8 cellular contexts compared by ENCODE assay signal in the genomic region with DNA sequence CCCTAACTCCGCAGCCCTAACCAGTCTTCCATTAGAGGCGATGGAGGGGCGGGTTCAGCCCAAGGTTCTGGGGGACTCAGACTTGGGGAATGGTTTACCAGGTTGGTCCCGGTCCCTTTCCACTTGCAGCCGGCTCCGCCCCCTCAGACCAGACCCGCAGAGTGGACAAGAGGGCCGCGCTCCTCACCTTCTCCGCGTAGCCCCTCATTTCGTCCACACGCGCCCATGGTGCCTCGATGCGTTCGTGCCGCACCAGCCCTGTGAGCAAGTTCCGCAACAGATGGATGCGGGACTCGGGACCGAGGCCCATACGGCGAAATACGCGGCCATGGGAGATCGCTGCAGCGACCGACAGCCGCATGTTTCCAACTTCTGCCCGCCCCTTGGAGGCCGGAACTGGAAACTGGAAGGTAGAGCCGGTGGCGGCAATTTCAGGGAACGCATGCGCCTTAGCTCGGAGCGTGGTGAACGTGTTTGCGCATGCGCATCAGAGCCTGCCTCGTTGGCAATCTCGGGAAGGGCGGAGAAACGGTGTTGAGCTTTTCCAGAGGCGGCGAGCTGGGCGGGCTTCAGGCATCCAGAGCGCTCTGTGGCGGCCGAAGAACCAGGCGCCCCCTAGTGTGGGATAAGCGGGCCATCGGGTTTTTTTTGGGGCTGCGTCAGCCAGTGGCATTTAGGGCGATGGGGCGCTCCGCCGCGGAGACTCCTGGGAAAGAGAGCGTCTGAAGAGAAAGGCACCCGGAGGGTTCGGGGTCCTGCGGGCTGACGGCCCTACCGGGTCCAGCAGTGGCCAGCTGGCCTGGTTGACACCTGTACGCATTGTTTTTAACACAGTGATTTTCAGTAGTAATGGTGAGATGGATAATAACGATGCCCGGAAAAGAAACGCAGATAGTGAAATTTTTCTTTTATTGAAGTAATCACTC. TPM values are rescaled to one million over a fixed set of nuclear protein-coding genes. Genes with fewer than 3 reads are reported as not detected.
DNase-seq lines count a peak whose midpoint lies in the region; FAIRE-seq and TF ChIP-seq lines count a peak whose summit lies in the region.

Gene MRPL17 (minus strand): TSS at position 405 of the 926 bp plus-strand sequence. CDS start 44 bp downstream, at position 361.

- H2AK5ac ChIP-seq in neuronal stem cell (ENCODE audit: low read depth, low read length) = no peak within 1 kb of the TSS

- H3K9ac ChIP-seq in neuronal stem cell (ENCODE audit: low read depth, low read length, poor library complexity) = peak within 1 kb of the TSS; percentile 100

- H4K91ac ChIP-seq in neuronal stem cell (ENCODE audit: low read depth, low read length, poor library complexity) = no peak within 1 kb of the TSS

- intact Hi-C loops in activated naive CD4-positive, alpha-beta T cell treated with anti-CD3 and anti-CD28 coated beads for 36 hours (cut with micrococcal nuclease) = loop anchor here (1.0 to 5.0 kb wide), 16 partner anchors 11 to 996 kb away; partner anchors contain the start of genes ARFIP2, FHIP1B, SMPD1 and TAF10

- no peaks in the 10 kb centered on the region for H3K27me3 ChIP-seq in neuronal stem cell (ENCODE audit: control insufficient read depth in 3 of 3, insufficient read depth in 3 of 3, low read depth in 1 of 3, low read length in 3 of 3)

- peak within 1 kb of the TSS; percentile 92 for H2AFZ ChIP-seq in neuronal stem cell (ENCODE audit: low read length)

- WGBS in neuronal stem cell (ENCODE audit: extremely low coverage in 2 of 2, insufficient read length in 2 of 2, insufficient replicate concordance in 1 of 2), 2 donors = no CpG with 5 or more reads among the region's 70 CpGs

- DNase-seq in HFFc6 (peak; percentile 99), NAMALWA (ENCODE audit: low spot score) (peak; percentile 99), SK-N-DZ (ENCODE audit: low spot score) (peak; percentile 99), frontal cortex (ENCODE audit: low spot score in 2 of 2) (peak; percentile 75 to 92), neuronal stem cell (ENCODE audit: low spot score) (peak; percentile 99)
- peak; percentile 100 for DNase-seq in activated naive CD4-positive, alpha-beta T cell treated with anti-CD3 and anti-CD28 coated beads for 36 hours

- H3K4me1 ChIP-seq in neuronal stem cell (ENCODE audit: control insufficient read depth in 2 of 2, insufficient read depth in 1 of 2, low read depth in 1 of 2, low read length in 2 of 2) = peaks cover 3 to 4% of the 10 kb centered on the region in 2 donors

- H3K23ac ChIP-seq in neuronal stem cell (ENCODE audit: low read depth, low read length, poor library complexity) = peak within 1 kb of the TSS; percentile 92

- peak within 1 kb of the TSS; percentile 91 for H3K27ac Mint-ChIP-seq in HFFc6
- H3K27ac Mint-ChIP-seq in activated naive CD4-positive, alpha-beta T cell treated with anti-CD3 and anti-CD28 coated beads for 36 hours = peak within 1 kb of the TSS; percentile 98

- H3K18ac ChIP-seq in neuronal stem cell (ENCODE audit: low read length) = peak within 1 kb of the TSS; percentile 99

- peaks cover 4% of the 10 kb centered on the region for H3K79me1 ChIP-seq in neuronal stem cell (ENCODE audit: low read depth, low read length)

- no peak for FAIRE-seq in frontal cortex (lab: Jason Lieb, UNC)

- peak within 1 kb of the TSS; percentile 98 for H3K4me3 Mint-ChIP-seq in HFFc6
- H3K4me3 Mint-ChIP-seq in activated naive CD4-positive, alpha-beta T cell treated with anti-CD3 and anti-CD28 coated beads for 36 hours = peak within 1 kb of the TSS; percentile 97

- CTCF ChIA-PET in activated naive CD4-positive, alpha-beta T cell treated with anti-CD3 and anti-CD28 coated beads for 36 hours (lab: Charles Lee) = interaction anchor here (0.6 to 3.0 kb wide), 41 partner anchors 9 to 772 kb away, joined by 3 to 37 read pairs (median 4); partner anchors contain the start of genes ILK, RRP8, TAF10 and TPP1

- H3K27ac ChIP-seq in neuronal stem cell (replicated peaks; ENCODE audit: low read length) = peak within 1 kb of the TSS; percentile 93

- peaks cover 23% of the 10 kb centered on the region for H3K4me1 Mint-ChIP-seq in HFFc6 (ENCODE audit: low read depth)
- peaks cover 35% of the 10 kb centered on the region for H3K4me1 Mint-ChIP-seq in activated naive CD4-positive, alpha-beta T cell treated with anti-CD3 and anti-CD28 coated beads for 36 hours (ENCODE audit: low read depth)

- TF ChIP-seq CTCF in HFFc6 (IDR thresholded peaks at IDR 0.05) (peak; percentile 96), subcutaneous adipose tissue (IDR thresholded peaks at IDR 0.05; ENCODE audit: low read depth) (no peak)

- H3K4me3 ChIP-seq in GM08714 (ENCODE audit: low read length) (peak within 1 kb of the TSS; percentile 95), neuronal stem cell (ENCODE audit: low read length in 2 of 2) (peak within 1 kb of the TSS; percentile 92 to 100)

- H3K9me3 ChIP-seq in neuronal stem cell (replicated peaks in 1 of 2; ENCODE audit: control insufficient read depth in 2 of 2, insufficient read depth in 1 of 2, low read depth in 1 of 2, low read length in 2 of 2) = peaks cover 0 to 1% of the 10 kb centered on the region in 2 donors

- H2BK120ac ChIP-seq in neuronal stem cell (ENCODE audit: low read depth, low read length) = no peak within 1 kb of the TSS

- no peak within 1 kb of the TSS for H2BK12ac ChIP-seq in neuronal stem cell (ENCODE audit: low read length)

- peaks cover 11% of the 10 kb centered on the region for H3K36me3 Mint-ChIP-seq in HFFc6 (ENCODE audit: low read depth)
- H3K36me3 Mint-ChIP-seq in activated naive CD4-positive, alpha-beta T cell treated with anti-CD3 and anti-CD28 coated beads for 36 hours (ENCODE audit: low read depth) = peaks cover 37% of the 10 kb centered on the region

- H2BK15ac ChIP-seq in neuronal stem cell (ENCODE audit: low read length) = no peak within 1 kb of the TSS

- peaks cover 11 to 33% of the 10 kb centered on the region in 2 donors for H3K36me3 ChIP-seq in neuronal stem cell (replicated peaks in 1 of 2; ENCODE audit: control insufficient read depth in 2 of 2, insufficient read depth in 2 of 2, low read length in 2 of 2)

- peak within 1 kb of the TSS; percentile 65 for H3K4me2 ChIP-seq in neuronal stem cell (ENCODE audit: insufficient read depth, low read length, poor library complexity, severe bottlenecking)

- peak within 1 kb of the TSS; percentile 100 for H3K14ac ChIP-seq in neuronal stem cell (ENCODE audit: low read length)

- H3K4ac ChIP-seq in neuronal stem cell (ENCODE audit: low read length) = no peak within 1 kb of the TSS

- peak within 1 kb of the TSS; percentile 85 for H4K8ac ChIP-seq in neuronal stem cell (ENCODE audit: low read depth, low read length)

- H3K27me3 Mint-ChIP-seq in HFFc6 (ENCODE audit: insufficient read depth) = peaks cover 1% of the 10 kb centered on the region; the same call in 1 of the 2 replicates
- H3K27me3 Mint-ChIP-seq in activated naive CD4-positive, alpha-beta T cell treated with anti-CD3 and anti-CD28 coated beads for 36 hours (ENCODE audit: low read depth) = no peaks in the 10 kb centered on the region

- no peaks in the 10 kb centered on the region for H3K9me3 Mint-ChIP-seq in HFFc6
- no peaks in the 10 kb centered on the region for H3K9me3 Mint-ChIP-seq in activated naive CD4-positive, alpha-beta T cell treated with anti-CD3 and anti-CD28 coated beads for 36 hours

- H2BK5ac ChIP-seq in neuronal stem cell (ENCODE audit: low read length) = peak within 1 kb of the TSS; percentile 57

RNA-seq across cellular contexts. Expression of gene MRPL17, which starts in this region (rescaled TPM):
- 100 to 1,000 TPM in 1 of 6 experiments, 10 to 100 TPM in 5; 79.5 to 111 (median 89.4) TPM for total RNA-seq in HFFc6 (2021; fragmentation: NEBNext Ultra II Directional; extraction: Animal tissue kit (Norgen Biotek cat#: 25700))
- 118 and 378 TPM in 2 replicates for polyA plus RNA-seq in SK-N-DZ (2014; cell fraction: cytosol; rRNA removed)
- polyA plus RNA-seq in SK-N-DZ (2014; cell fraction: nucleus; rRNA removed) = 64.1 and 65.7 TPM in 2 replicates
- 100 to 1,000 TPM in 1 of 2 experiments, 10 to 100 TPM in 1; 99.7 to 102 TPM for total RNA-seq in activated naive CD4-positive, alpha-beta T cell treated with anti-CD3 and anti-CD28 coated beads for 36 hours
- total RNA-seq in frontal cortex = 18.8 TPM
- polyA plus RNA-seq in neuronal stem cell (2013, experiment 1 of 2) = 32.4 TPM
- 31.0 TPM for polyA plus RNA-seq in neuronal stem cell (2013, experiment 2 of 2)
- 10 to 100 TPM; 12.8 to 22.0 (median 15.0) TPM for total RNA-seq in subcutaneous adipose tissue

Comparison
In these comparisons a context has a peak if more than half of its experiments do, and no peak if none do; other contexts are left out.
1. Peak in every context shown above with its lines: DNase-seq, H3K4me3 ChIP-seq and H3K27ac ChIP-seq.